Comparison of ENCODE assay signal across 1 cellular context in genomic region chr12:124379938-124380754, GRCh38.
TF ChIP-seq lines count a peak whose summit lies in the region.

No MANE protein-coding gene starts in this region.

TF ChIP-seq in A549, 52 proteins besides CTCF, POLR2A, EP300 and RAD21 (continued from another document):
- TF ChIP-seq ATOH8 (CRISPR knock-in tag; IDR thresholded peaks at IDR 0.05; ENCODE audit: low read depth) (no peak), POLR2AphosphoS2 (conservative IDR thresholded peaks at IDR 0.05; ENCODE audit: low read length) (peak; percentile 52; the same call in 1 of the 2 replicates)
TF ChIP-seq in A549: peak in this region for 11.
